ENCODE assay signal across 9 cellular contexts in genomic region chr12:53378222-53378621, GRCh38. TPM values are rescaled to one million over a fixed set of nuclear protein-coding genes. Genes with fewer than 3 reads are reported as not detected.
DNase-seq lines count a peak whose midpoint lies in the region; ATAC-seq and TF ChIP-seq lines count a peak whose summit lies in the region.
"Had no signal": no experiment of that assay in that cellular context is flagged by ENCODE, and none has a peak within 500 bp of the region (broad histone marks: within the 10 kb centered on the region; RNA-seq: fewer than 3 reads in every experiment).

No MANE protein-coding gene starts in this region.

- TF ChIP-seq POLR2A in HCT116 (IDR thresholded peaks at IDR 0.05; ENCODE audit: borderline replicate concordance, extremely low read depth, insufficient read depth, insufficient read length) (no peak), Peyer's patch (IDR thresholded peaks at IDR 0.05) (no peak), stomach (IDR thresholded peaks at IDR 0.05) (no peak)

- RAD21 ChIA-PET in HCT116 (lab: Charles Lee; ENCODE audit: low non-redundant PET in 1 of 2, low total read pairs in 2 of 2, uncharacterized antibody in 2 of 2, unreplicated experiment in 2 of 2): no interaction called here

- peaks cover 38 to 63% of the 10 kb centered on the region in 2 experiments for H3K4me1 ChIP-seq in HCT116 (ENCODE audit: control insufficient read depth in 1 of 2, insufficient read depth in 2 of 2, low read length in 2 of 2)
- peaks cover 3 to 29% (median 19%) of the 10 kb centered on the region in 4 donors for H3K4me1 ChIP-seq in Peyer's patch
- H3K4me1 ChIP-seq in iPS-18a (ENCODE audit: control insufficient read depth, low read depth, low read length): peaks cover 16% of the 10 kb centered on the region
- peaks cover 27 to 46% (median 40%) of the 10 kb centered on the region in 4 donors for H3K4me1 ChIP-seq in stomach

- no peaks in the 10 kb centered on the region for H3K9me2 ChIP-seq in HCT116 (ENCODE audit: insufficient read depth)

- H3K9ac ChIP-seq in HCT116 (ENCODE audit: low read length) (peak overlapping the region; percentile 82), iPS-18a (ENCODE audit: low read length) (peak overlapping the region; percentile 92)

- POLR2A ChIA-PET in HCT116 (lab: Charles Lee): interaction anchor here (0.6 to 3.5 kb wide), 6 partner anchors 12 to 876 kb away, joined by 4 to 32 read pairs (median 22); partner anchors contain the start of genes AAAS and TARBP2

- no peak for TF ChIP-seq EP300 in stomach (IDR thresholded peaks at IDR 0.05)

- H2AFZ ChIP-seq in HCT116 (ENCODE audit: low read depth, low read length, poor library complexity, severe bottlenecking): no peak overlapping the region

- 93 to 98% (median 97%) methylated on average over 12 of the region's 12 CpGs for WGBS in stomach, 5 donors

- H3K27ac ChIP-seq in HCT116 (ENCODE audit: low read depth, low read length): peak overlapping the region; percentile 89
- H3K27ac ChIP-seq in Peyer's patch: peak overlapping the region; percentile 88 to 94 (median 91)
- H3K27ac ChIP-seq in iPS-18a (ENCODE audit: low read length): no peak overlapping the region
- H3K27ac ChIP-seq in stomach: peak overlapping the region in 4 of 5 donors; percentile 95 to 96 (median 96)

- H3K27me3 ChIP-seq in HCT116 (ENCODE audit: insufficient read depth, low read length) (no peaks in the 10 kb centered on the region), Peyer's patch (no peaks in the 10 kb centered on the region), iPS-18a (ENCODE audit: control insufficient read depth, insufficient read depth, low read length) (no peaks in the 10 kb centered on the region), stomach (no peaks in the 10 kb centered on the region)

- ATAC-seq in HCT116 (no peak), HG03378 (IDR thresholded peaks at IDR 0.05; ENCODE audit: unreplicated experiment) (no peak)

- peak overlapping the region; percentile 85 for H3K4me2 ChIP-seq in HCT116 (ENCODE audit: low read length)

- CTCF ChIA-PET in HCT116 (lab: Charles Lee): interaction anchor here (3.1 to 6.9 kb wide), 3 partner anchors 25 to 57 kb away, joined by 20 to 99 read pairs (median 25); partner anchors contain the start of gene AAAS

- H3K79me2 ChIP-seq in HCT116 (ENCODE audit: insufficient read depth, low read length): peaks cover 23% of the 10 kb centered on the region

- no peak for DNase-seq in HCT116 (ENCODE audit: low read depth, low spot score)
- peak in 1 of 3 donors; percentile 42 for DNase-seq in Peyer's patch
- no peak for DNase-seq in stomach
- DNase-seq in NCI-H1694 (lab: John Stamatoyannopoulos, UW): no peak
- no peak for DNase-seq in iPS-NIHi11 (ENCODE audit: low spot score)
- DNase-seq: activated CD4-positive, alpha-beta memory T cell treated with anti-CD3 and anti-CD28 coated beads, Interleukin-2, amount 10 ng/mL, durations not matched to agents 7 days and 5 days; NCI-H446 had no signal

- BruUV-seq in HCT116 (replicated peaks; lab: Mats Ljungman, UMichigan): no TSS peak

- H3K9me3 ChIP-seq in HCT116 (ENCODE audit: control insufficient read depth in 1 of 2, insufficient read depth in 1 of 2, low read depth in 1 of 2, low read length in 2 of 2): no peaks in the 10 kb centered on the region
- H3K9me3 ChIP-seq in Peyer's patch: no peaks in the 10 kb centered on the region
- no peaks in the 10 kb centered on the region for H3K9me3 ChIP-seq in iPS-18a (ENCODE audit: control insufficient read depth, low read depth, low read length)
- no peaks in the 10 kb centered on the region for H3K9me3 ChIP-seq in stomach

- intact Hi-C loops in HCT116 (cut with micrococcal nuclease): no loop called here
- intact Hi-C loops in stomach (cut with DNase I; ENCODE audit: low total_unique reads): no loop called here

- TF ChIP-seq RAD21 in HCT116 (IDR thresholded peaks at IDR 0.05; ENCODE audit: low read depth): no peak

- no peaks in the 10 kb centered on the region for H4K20me1 ChIP-seq in HCT116 (ENCODE audit: insufficient read depth)

- H3K4me3 ChIP-seq in HCT116 (replicated peaks in 1 of 2; ENCODE audit: low read depth in 1 of 2, low read length in 2 of 2) (peak overlapping the region; percentile 62 to 71), Peyer's patch (no peak overlapping the region), iPS-18a (ENCODE audit: low read length) (no peak overlapping the region), stomach (no peak overlapping the region)

- H3K36me3 ChIP-seq in HCT116 (ENCODE audit: control insufficient read depth in 1 of 2, insufficient read depth in 2 of 2, low read length in 2 of 2) (peaks cover 10 to 14% of the 10 kb centered on the region in 2 experiments), Peyer's patch (peaks cover 0 to 16% (median 0%) of the 10 kb centered on the region in 3 donors), iPS-18a (ENCODE audit: control insufficient read depth, low read depth, low read length) (peaks cover 15% of the 10 kb centered on the region), stomach (peaks cover 16 to 19% (median 18%) of the 10 kb centered on the region in 4 donors)

- TF ChIP-seq CTCF in HCT116 (IDR thresholded peaks at IDR 0.05 in 2 of 3, conservative IDR thresholded peaks at IDR 0.05 in 1 of 3; ENCODE audit: borderline replicate concordance in 1 of 3, insufficient read depth in 1 of 3, low read depth in 2 of 3, low read length in 2 of 3) (no peak), Peyer's patch (IDR thresholded peaks at IDR 0.05) (no peak), stomach (IDR thresholded peaks at IDR 0.05) (no peak)

TF ChIP-seq in HCT116, 20 proteins besides CTCF, POLR2A, EP300 and RAD21:
- TF ChIP-seq EGR1 (IDR thresholded peaks at IDR 0.05; ENCODE audit: low read depth) (no peak), JUND (IDR thresholded peaks at IDR 0.05) (no peak), SRF (IDR thresholded peaks at IDR 0.05; ENCODE audit: low read depth) (no peak)
- TF ChIP-seq, protein P1, sequence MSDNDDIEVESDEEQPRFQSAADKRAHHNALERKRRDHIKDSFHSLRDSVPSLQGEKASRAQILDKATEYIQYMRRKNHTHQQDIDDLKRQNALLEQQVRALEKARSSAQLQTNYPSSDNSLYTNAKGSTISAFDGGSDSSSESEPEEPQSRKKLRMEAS (IDR thresholded peaks at IDR 0.05): no peak

RNA-seq across cellular contexts. Expression of gene SP1, which starts 1.8 kb away (rescaled TPM):
- total RNA-seq in HCT116 (2021; ENCODE audit: unreplicated experiment): 96.8 TPM
- polyA plus RNA-seq in HCT116 (2012): 46.2 and 50.1 TPM in 2 replicates
- 10 to 100 TPM; 56.1 to 83.4 (median 67.8) TPM for total RNA-seq in Peyer's patch
- 100 to 1,000 TPM in 1 of 5 donors, 10 to 100 TPM in 4; 13.3 to 142 (median 36.8) TPM for total RNA-seq in stomach
- 10 to 100 TPM; 10.2 to 16.2 (median 12.2) TPM for polyA plus RNA-seq in stomach

RNA-seq across cellular contexts. Expression of gene SP7, which starts 42.1 kb away (rescaled TPM):
- total RNA-seq in HCT116 (2021; ENCODE audit: unreplicated experiment) (not detected), Peyer's patch (not detected), stomach (not detected)
- 0.02 and 0.04 TPM in 2 replicates for polyA plus RNA-seq in HCT116 (2012)
- not detected for polyA plus RNA-seq in stomach
- total RNA-seq: activated CD4-positive, alpha-beta memory T cell treated with anti-CD3 and anti-CD28 coated beads, Interleukin-2, amount 10 ng/mL, durations not matched to agents 7 days and 5 days had no signal

RNA-seq across cellular contexts. Expression of gene AMHR2, which starts 45.4 kb away (rescaled TPM):
- not detected for total RNA-seq in HCT116 (2021; ENCODE audit: unreplicated experiment)
- polyA plus RNA-seq in HCT116 (2012): 0.05 TPM in 1 of 2 replicates, not detected in the other
- under 1 TPM in 1 of 4 donors, not detected in 3; 0.40 TPM for total RNA-seq in Peyer's patch
- not detected for total RNA-seq in stomach
- 1 to 10 TPM in 1 of 3 donors, under 1 TPM in 2; 0.23 to 1.8 (median 0.25) TPM for polyA plus RNA-seq in stomach
- total RNA-seq: activated CD4-positive, alpha-beta memory T cell treated with anti-CD3 and anti-CD28 coated beads, Interleukin-2, amount 10 ng/mL, durations not matched to agents 7 days and 5 days had no signal

RNA-seq across cellular contexts. Expression of gene AAAS, which starts 56.8 kb away (rescaled TPM):
- total RNA-seq in HCT116 (2021; ENCODE audit: unreplicated experiment): 87.9 TPM
- polyA plus RNA-seq in HCT116 (2012): 64.1 and 77.3 TPM in 2 replicates
- total RNA-seq in Peyer's patch: 100 to 1,000 TPM in 1 of 4 donors, 10 to 100 TPM in 3; 36.4 to 143 (median 51.1) TPM
- 10 to 100 TPM; 22.6 to 59.4 (median 43.3) TPM for total RNA-seq in stomach
- polyA plus RNA-seq in stomach: 10 to 100 TPM; 19.7 to 49.7 (median 19.7) TPM

Comparison
In these comparisons a context has a peak if more than half of its experiments do, and no peak if none do; other contexts are left out.
1. H3K4me3 ChIP-seq: peak in HCT116 (2 of 2); none in Peyer's patch (0 of 4), iPS-18a (single experiment) and stomach (0 of 4).